14 cellular contexts compared by ENCODE assay signal in genomic region chr14:95478818-95479217, GRCh38. TPM values are rescaled to one million over a fixed set of nuclear protein-coding genes. Genes with fewer than 3 reads are reported as not detected.
DNase-seq lines count a peak whose midpoint lies in the region; ATAC-seq and TF ChIP-seq lines count a peak whose summit lies in the region.
"Had no signal": no experiment of that assay in that cellular context is flagged by ENCODE, and none has a peak within 500 bp of the region (broad histone marks: within the 10 kb centered on the region; RNA-seq: fewer than 3 reads in every experiment).

No MANE protein-coding gene starts in this region.

- H3K27me3 ChIP-seq in brain microvascular endothelial cell (replicated peaks), result no peaks in the 10 kb centered on the region

- no peak overlapping the region for H3K4me3 Mint-ChIP-seq in stimulated activated naive CD8-positive, alpha-beta T cell treated with anti-CD3 and anti-CD28 coated beads, Interleukin-15, Interleukin-2, amounts not matched to agents 100 ng/mL and 50 ng/mL, for 24 hours
- no peak overlapping the region for H3K4me3 Mint-ChIP-seq in activated T-helper 17 cell treated with anti-CD3 and anti-CD28 coated beads, Interleukin-2, amount 50 U/mL, for 72 hours
- no peak overlapping the region for H3K4me3 Mint-ChIP-seq in naive thymus-derived CD8-positive, alpha-beta T cell
- H3K4me3 Mint-ChIP-seq: GM23338 had no signal

- H3K27me3 Mint-ChIP-seq in stimulated activated naive CD8-positive, alpha-beta T cell treated with anti-CD3 and anti-CD28 coated beads, Interleukin-15, Interleukin-2, amounts not matched to agents 100 ng/mL and 50 ng/mL, for 24 hours, result no peaks in the 10 kb centered on the region
- no peaks in the 10 kb centered on the region for H3K27me3 Mint-ChIP-seq in activated T-helper 17 cell treated with anti-CD3 and anti-CD28 coated beads, Interleukin-2, amount 50 U/mL, for 72 hours
- H3K27me3 Mint-ChIP-seq in naive thymus-derived CD8-positive, alpha-beta T cell, result no peaks in the 10 kb centered on the region

- in situ Hi-C loops in brain microvascular endothelial cell (cut with HindIII; ENCODE audit: low pct_ligation_motif_present, low sequenced_read_pairs), result no loop called here

- ATAC-seq in stimulated activated naive CD8-positive, alpha-beta T cell treated with anti-CD3 and anti-CD28 coated beads, Interleukin-15, Interleukin-2, amounts not matched to agents 100 U/mL and 50 U/mL, for 24 hours, result no peak
- ATAC-seq in activated T-helper 17 cell treated with anti-CD3 and anti-CD28 coated beads, Interleukin-2, amount 50 U/mL, for 72 hours (replicated peaks), result no peak
- no peak for ATAC-seq in naive thymus-derived CD8-positive, alpha-beta T cell
- no peak for ATAC-seq in GM21786 (IDR thresholded peaks at IDR 0.05; ENCODE audit: unreplicated experiment)
- ATAC-seq: GM23338 had no signal

- POLR2A ChIA-PET in naive thymus-derived CD8-positive, alpha-beta T cell (lab: Charles Lee), result interaction anchor here (0.6 to 4.7 kb wide), 4 partner anchors 14 to 512 kb away, joined by 3 to 28 read pairs (median 8); no protein-coding TSS in a partner anchor

- peak overlapping the region; percentile 40 for H3K27ac Mint-ChIP-seq in stimulated activated naive CD8-positive, alpha-beta T cell treated with anti-CD3 and anti-CD28 coated beads, Interleukin-15, Interleukin-2, amounts not matched to agents 100 ng/mL and 50 ng/mL, for 24 hours
- peak overlapping the region; percentile 52 for H3K27ac Mint-ChIP-seq in activated T-helper 17 cell treated with anti-CD3 and anti-CD28 coated beads, Interleukin-2, amount 50 U/mL, for 72 hours
- peak overlapping the region in 7 of 10 donors; percentile 32 to 85 (median 66) for H3K27ac Mint-ChIP-seq in naive thymus-derived CD8-positive, alpha-beta T cell
- H3K27ac Mint-ChIP-seq: GM23338 had no signal

- no peak overlapping the region for H3K4me3 ChIP-seq in brain microvascular endothelial cell (ENCODE audit: low read depth, low read length)
- H3K4me3 ChIP-seq: GM23338 had no signal

- DNase-seq in stimulated activated naive CD8-positive, alpha-beta T cell treated with anti-CD3 and anti-CD28 coated beads, Interleukin-15, Interleukin-2, amounts not matched to agents 100 U/mL and 50 U/mL, for 24 hours, result no peak
- no peak for DNase-seq in naive thymus-derived CD8-positive, alpha-beta T cell
- no peak for DNase-seq in DMS114 treated with DMSO at 0.1 percent for 48 hours (lab: John Stamatoyannopoulos, UW; ENCODE audit: unreplicated experiment)
- no peak for DNase-seq in brain microvascular endothelial cell
- DNase-seq: ACHN, GDM1, KG1, NCI-H1436 treated with DMSO at 0.1 percent for 48 hours, NCI-H2081, NCI-H524 had no signal

- no peak for TF ChIP-seq CTCF in brain microvascular endothelial cell (IDR thresholded peaks at IDR 0.05; ENCODE audit: low read depth, low read length, missing control alignments)

- H3K36me3 ChIP-seq in brain microvascular endothelial cell (replicated peaks), result no peaks in the 10 kb centered on the region

- H3K9me3 Mint-ChIP-seq in stimulated activated naive CD8-positive, alpha-beta T cell treated with anti-CD3 and anti-CD28 coated beads, Interleukin-15, Interleukin-2, amounts not matched to agents 100 ng/mL and 50 ng/mL, for 24 hours, result no peaks in the 10 kb centered on the region
- no peaks in the 10 kb centered on the region for H3K9me3 Mint-ChIP-seq in activated T-helper 17 cell treated with anti-CD3 and anti-CD28 coated beads, Interleukin-2, amount 50 U/mL, for 72 hours
- no peaks in the 10 kb centered on the region for H3K9me3 Mint-ChIP-seq in naive thymus-derived CD8-positive, alpha-beta T cell
- H3K9me3 Mint-ChIP-seq: GM23338 had no signal

- peaks cover 51% of the 10 kb centered on the region for H3K4me1 Mint-ChIP-seq in stimulated activated naive CD8-positive, alpha-beta T cell treated with anti-CD3 and anti-CD28 coated beads, Interleukin-15, Interleukin-2, amounts not matched to agents 100 ng/mL and 50 ng/mL, for 24 hours (ENCODE audit: low read depth)
- H3K4me1 Mint-ChIP-seq in activated T-helper 17 cell treated with anti-CD3 and anti-CD28 coated beads, Interleukin-2, amount 50 U/mL, for 72 hours, result peaks cover 38% of the 10 kb centered on the region
- peaks cover 30 to 69% (median 60%) of the 10 kb centered on the region in 4 donors for H3K4me1 Mint-ChIP-seq in naive thymus-derived CD8-positive, alpha-beta T cell

- peaks cover 35% of the 10 kb centered on the region for H3K36me3 Mint-ChIP-seq in stimulated activated naive CD8-positive, alpha-beta T cell treated with anti-CD3 and anti-CD28 coated beads, Interleukin-15, Interleukin-2, amounts not matched to agents 100 ng/mL and 50 ng/mL, for 24 hours (ENCODE audit: low read depth)
- peaks cover 54% of the 10 kb centered on the region for H3K36me3 Mint-ChIP-seq in activated T-helper 17 cell treated with anti-CD3 and anti-CD28 coated beads, Interleukin-2, amount 50 U/mL, for 72 hours (ENCODE audit: low read depth)
- peaks cover 0 to 26% (median 15%) of the 10 kb centered on the region in 3 donors for H3K36me3 Mint-ChIP-seq in naive thymus-derived CD8-positive, alpha-beta T cell

- H3K27ac ChIP-seq in brain microvascular endothelial cell, result no peak overlapping the region

RNA-seq across cellular contexts. Expression of gene SYNE3, which starts 37.6 kb away (rescaled TPM):
- 10 to 100 TPM; 78.9 to 79.1 TPM for total RNA-seq in activated T-helper 17 cell treated with anti-CD3 and anti-CD28 coated beads, Interleukin-2, amount 50 U/mL, for 72 hours
- total RNA-seq in naive thymus-derived CD8-positive, alpha-beta T cell, result 10 to 100 TPM; 47.1 to 48.2 TPM
- polyA plus RNA-seq in naive thymus-derived CD8-positive, alpha-beta T cell, result 1 to 10 TPM; 2.4 to 4.6 (median 4.5) TPM

RNA-seq across cellular contexts. Expression of gene GLRX5, which starts 56.0 kb away (rescaled TPM):
- 10 to 100 TPM; 21.5 to 61.4 TPM for total RNA-seq in activated T-helper 17 cell treated with anti-CD3 and anti-CD28 coated beads, Interleukin-2, amount 50 U/mL, for 72 hours
- total RNA-seq in naive thymus-derived CD8-positive, alpha-beta T cell, result 10 to 100 TPM; 17.9 to 22.5 TPM
- polyA plus RNA-seq in naive thymus-derived CD8-positive, alpha-beta T cell, result 10 to 100 TPM; 61.6 to 87.6 (median 67.6) TPM
